ENCODE assay signal across 8 cellular contexts in the genomic region with DNA sequence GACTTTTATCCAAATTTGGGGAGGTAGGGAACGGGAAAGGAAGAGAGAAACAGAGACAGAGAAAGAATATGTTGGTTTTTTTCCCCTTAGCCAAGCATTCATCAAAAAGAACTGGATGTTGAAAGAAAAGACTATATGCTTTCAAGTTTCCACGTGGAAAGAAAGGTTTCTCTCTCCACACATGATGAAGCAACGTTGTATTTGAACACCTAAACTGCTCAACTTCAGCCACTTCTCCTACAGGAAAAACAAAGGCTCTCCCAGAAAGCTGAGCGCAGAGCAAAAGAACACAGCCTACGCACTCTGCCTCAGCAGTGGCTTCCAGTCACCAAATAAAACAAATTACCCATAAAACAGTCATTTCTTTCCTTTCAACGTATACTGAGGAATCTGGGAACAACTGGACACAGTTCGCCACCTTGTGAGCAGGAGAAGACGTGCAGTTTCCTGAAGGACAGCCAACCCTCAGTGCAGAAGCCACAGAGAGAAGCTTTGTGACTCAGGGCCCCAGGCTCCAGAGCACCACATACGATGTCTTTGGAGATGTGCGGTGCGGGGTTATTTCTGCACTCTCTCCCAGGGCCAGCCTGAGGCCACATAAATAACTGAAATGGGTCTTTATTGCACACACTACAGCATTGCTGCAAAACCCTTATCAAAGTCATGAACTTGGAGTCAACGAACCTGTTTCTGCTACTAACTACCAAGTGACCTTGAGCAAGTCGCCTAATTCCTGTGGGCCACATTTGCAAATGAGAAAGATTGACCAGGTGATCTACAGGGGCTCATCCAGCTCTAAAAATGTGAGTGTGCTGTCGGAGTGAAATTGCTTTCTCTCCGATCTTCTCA. TPM values are rescaled to one million over a fixed set of nuclear protein-coding genes. Genes with fewer than 3 reads are reported as not detected.
DNase-seq lines count a peak whose midpoint lies in the region; ATAC-seq and TF ChIP-seq lines count a peak whose summit lies in the region.

No MANE protein-coding gene starts in this region.

- H3K56ac ChIP-seq in mesendoderm (ENCODE audit: low read length): no peak overlapping the region

- H3K4me3 ChIP-seq in DOHH2 (ENCODE audit: low read length) (no peak overlapping the region), brain microvascular endothelial cell (ENCODE audit: low read depth, low read length) (no peak overlapping the region), mesendoderm (ENCODE audit: low read length) (no peak overlapping the region)

- H3K18ac ChIP-seq in mesendoderm (ENCODE audit: low read length): no peak overlapping the region

- no peaks in the 10 kb centered on the region for H3F3A ChIP-seq in DOHH2 (ENCODE audit: control insufficient read depth, insufficient read depth)

- no peaks in the 10 kb centered on the region for H4K20me1 ChIP-seq in DOHH2 (ENCODE audit: control insufficient read depth, insufficient read depth, low read depth, low read length)

- H3K4ac ChIP-seq in mesendoderm (ENCODE audit: low read depth, low read length): no peak overlapping the region

- no CpG with 5 or more reads among the region's 15 CpGs for WGBS in mesendoderm (ENCODE audit: extremely low coverage, insufficient coverage, low lambda C conversion rate)

- H3K4me2 ChIP-seq in DOHH2 (ENCODE audit: low read length): no peak overlapping the region
- no peak overlapping the region for H3K4me2 ChIP-seq in mesendoderm (ENCODE audit: low read length)

- ATAC-seq in GM19025 (IDR thresholded peaks at IDR 0.05; ENCODE audit: low read depth, unreplicated experiment): peak; percentile 77
- peak; percentile 55 for ATAC-seq in HG03342 (IDR thresholded peaks at IDR 0.05; ENCODE audit: unreplicated experiment)
- ATAC-seq in omental fat pad (ENCODE audit: low FRiP score): no peak

- TF ChIP-seq CTCF in DOHH2 (IDR thresholded peaks at IDR 0.05; ENCODE audit: low read depth, low read length, poor library complexity, severe bottlenecking) (peak; percentile 55), brain microvascular endothelial cell (IDR thresholded peaks at IDR 0.05; ENCODE audit: low read depth, low read length, missing control alignments) (peak; percentile 81), omental fat pad (IDR thresholded peaks at IDR 0.05) (no peak)

- H3K27me3 ChIP-seq in DOHH2 (ENCODE audit: control insufficient read depth, low read length) (peaks cover 15% of the 10 kb centered on the region), brain microvascular endothelial cell (replicated peaks) (no peaks in the 10 kb centered on the region), mesendoderm (ENCODE audit: insufficient read depth, low read length, poor library complexity) (no peaks in the 10 kb centered on the region)

- H3K9ac ChIP-seq in mesendoderm (ENCODE audit: low read length): no peak overlapping the region

- H4K5ac ChIP-seq in mesendoderm (ENCODE audit: low read length): no peak overlapping the region

- H2BK5ac ChIP-seq in mesendoderm (ENCODE audit: low read length): no peak overlapping the region

- no peaks in the 10 kb centered on the region for H3K9me2 ChIP-seq in DOHH2 (replicated peaks; ENCODE audit: control insufficient read depth, low read length)

- H3K27ac ChIP-seq in DOHH2 (ENCODE audit: low read depth, low read length) (no peak overlapping the region), brain microvascular endothelial cell (no peak overlapping the region), mesendoderm (ENCODE audit: low read depth, low read length) (no peak overlapping the region)

- no peaks in the 10 kb centered on the region for H3K9me3 ChIP-seq in DOHH2 (ENCODE audit: control insufficient read depth, insufficient read depth, low read length)

- H3K36me3 ChIP-seq in DOHH2 (ENCODE audit: control insufficient read depth, low read length): no peaks in the 10 kb centered on the region
- H3K36me3 ChIP-seq in brain microvascular endothelial cell (replicated peaks): no peaks in the 10 kb centered on the region
- no peaks in the 10 kb centered on the region for H3K36me3 ChIP-seq in mesendoderm (ENCODE audit: control insufficient read depth, insufficient read depth, low read length)

- H3K79me2 ChIP-seq in DOHH2 (ENCODE audit: control insufficient read depth, low read length) (no peaks in the 10 kb centered on the region), mesendoderm (ENCODE audit: control insufficient read depth, insufficient read depth, low read length) (no peaks in the 10 kb centered on the region)

- DNase-seq in NCI-H748 (lab: John Stamatoyannopoulos, UW; ENCODE audit: unreplicated experiment) (peak; percentile 71), brain microvascular endothelial cell (peak; percentile 69), mesendoderm (peak; percentile 80), cortex of kidney (lab: John Stamatoyannopoulos, UW) (no peak), omental fat pad (ENCODE audit: low spot score) (no peak)

- H2AK5ac ChIP-seq in mesendoderm (ENCODE audit: low read length): no peak overlapping the region

- H2BK15ac ChIP-seq in mesendoderm (replicated peaks; ENCODE audit: low read depth): no peak overlapping the region

- H3K23ac ChIP-seq in mesendoderm (ENCODE audit: low read length): no peak overlapping the region

- H2BK120ac ChIP-seq in mesendoderm (ENCODE audit: low read depth, low read length): no peak overlapping the region

- H3K79me1 ChIP-seq in mesendoderm (ENCODE audit: low read length): no peaks in the 10 kb centered on the region

- in situ Hi-C loops in brain microvascular endothelial cell (cut with HindIII; ENCODE audit: low pct_ligation_motif_present, low sequenced_read_pairs): no loop called here

- H3K4me1 ChIP-seq in DOHH2 (ENCODE audit: control insufficient read depth, low read length) (no peaks in the 10 kb centered on the region), mesendoderm (ENCODE audit: control insufficient read depth, low read depth, low read length) (no peaks in the 10 kb centered on the region)

- H4K8ac ChIP-seq in mesendoderm (ENCODE audit: low read depth, low read length): no peak overlapping the region

RNA-seq across cellular contexts. Expression of gene IL17F, which starts 10.1 kb away (rescaled TPM):
- polyA plus RNA-seq in mesendoderm (2013, experiment 1 of 2): not detected
- polyA plus RNA-seq in mesendoderm (2013, experiment 2 of 2): not detected
- not detected for total RNA-seq in omental fat pad

RNA-seq across cellular contexts. Expression of gene IL17A, which starts 48.0 kb away (rescaled TPM):
- polyA plus RNA-seq in mesendoderm (2013, experiment 1 of 2): not detected
- polyA plus RNA-seq in mesendoderm (2013, experiment 2 of 2): not detected
- total RNA-seq in omental fat pad: not detected

RNA-seq across cellular contexts. Expression of gene MCM3, which starts 50.3 kb away (rescaled TPM):
- 166 TPM for polyA plus RNA-seq in mesendoderm (2013, experiment 1 of 2)
- polyA plus RNA-seq in mesendoderm (2013, experiment 2 of 2): 164 TPM
- total RNA-seq in omental fat pad: 10 to 100 TPM; 24.8 to 43.0 (median 32.3) TPM

Comparison
In these comparisons a context has a peak if more than half of its experiments do, and no peak if none do; other contexts are left out.
1. CTCF ChIP-seq: peak in DOHH2 (single experiment) and brain microvascular endothelial cell (single experiment); none in omental fat pad (0 of 3).
2. DNase-seq: peak in NCI-H748 (single experiment), brain microvascular endothelial cell (single experiment) and mesendoderm (single experiment); none in cortex of kidney (single experiment) and omental fat pad (single experiment).